1 cellular context compared by ENCODE assay signal in genomic region chr2:20563251-20563650, GRCh38.
TF ChIP-seq lines count a peak whose summit lies in the region.

No MANE protein-coding gene starts in this region.

TF ChIP-seq in H1, 55 proteins besides CTCF, POLR2A, EP300 and RAD21 (continued from another document):
- TF ChIP-seq ZNF274 (IDR thresholded peaks at IDR 0.05; ENCODE audit: borderline replicate concordance, extremely low read depth, low read length) (no peak), ATF3 (IDR thresholded peaks at IDR 0.05; ENCODE audit: insufficient read depth, low read depth, low read length) (no peak)
